ENCODE assay signal across 19 cellular contexts in the genomic region with DNA sequence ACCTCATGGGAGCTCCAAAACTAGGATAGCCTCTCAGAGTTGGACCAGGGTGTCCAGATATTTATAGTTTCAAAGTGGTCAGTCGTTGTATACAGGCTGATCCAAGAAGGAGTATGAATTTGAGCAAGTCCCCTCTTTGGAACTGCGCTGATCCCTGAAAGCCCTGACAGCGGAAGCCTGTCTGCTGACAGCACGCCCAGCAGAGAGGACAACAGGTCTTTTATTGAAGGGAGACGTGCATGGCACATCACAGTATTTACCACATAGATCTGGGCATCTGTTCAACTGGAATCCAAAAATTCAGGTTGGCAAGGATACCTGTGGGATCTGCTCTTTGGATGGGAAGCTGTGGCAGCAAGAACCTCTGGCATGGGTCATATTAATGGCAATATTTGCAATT.
A peak's percentile ranks its signal among the peaks of the same experiment; 100 is the strongest.
DNase-seq lines count a peak whose midpoint lies in the region; ATAC-seq, FAIRE-seq and TF ChIP-seq lines count a peak whose summit lies in the region.
"Had no signal": no experiment of that assay in that cellular context is flagged by ENCODE, and none has a peak within 500 bp of the region (broad histone marks: within the 10 kb centered on the region; RNA-seq: fewer than 3 reads in every experiment).

No MANE protein-coding gene starts in this region.

- peak overlapping the region; percentile 13 for H4K91ac ChIP-seq in H1 (replicated peaks; ENCODE audit: insufficient read length, low read length)

- POLR2A ChIA-PET in H1 (lab: Charles Lee; ENCODE audit: partially characterized antibody), result interaction anchor here (1.0 kb wide), 1 partner anchor 56 kb away, joined by 3 read pairs; no protein-coding TSS in a partner anchor

- H3K27me3 ChIP-seq in H1 (replicated peaks in 1 of 4; ENCODE audit: control insufficient read depth in 3 of 4, extremely low read depth in 1 of 4, insufficient read depth in 3 of 4, low read length in 3 of 4) (no peaks in the 10 kb centered on the region), neural progenitor cell (no peaks in the 10 kb centered on the region)

- no peak overlapping the region for H3K14ac ChIP-seq in H1 (ENCODE audit: insufficient read length)

- H3K36me3 ChIP-seq in H1 (ENCODE audit: control insufficient read depth in 2 of 4, insufficient read depth in 4 of 4, low read length in 3 of 4) (no peaks in the 10 kb centered on the region), neural progenitor cell (no peaks in the 10 kb centered on the region)

- no peak for TF ChIP-seq EP300 in H1 (IDR thresholded peaks at IDR 0.05; ENCODE audit: borderline replicate concordance in 1 of 2, low read depth in 2 of 2, low read length in 2 of 2)

- peak overlapping the region; percentile 68 for H3K18ac ChIP-seq in H1 (ENCODE audit: extremely low read depth, low read length)

- TF ChIP-seq CTCF in H1 (IDR thresholded peaks at IDR 0.05; ENCODE audit: control extremely low read depth in 1 of 3, insufficient read depth in 1 of 3, low read depth in 1 of 3, low read length in 3 of 3) (no peak), neural progenitor cell (IDR thresholded peaks at IDR 0.05) (no peak)

- WGBS in H1 (ENCODE audit: extremely low coverage in 1 of 2, insufficient coverage in 1 of 2, insufficient read length in 1 of 2, insufficient replicate concordance in 2 of 2, low coverage in 1 of 2, low lambda C conversion rate in 2 of 2, missing lambda C conversion rate in 1 of 2), 2 experiments, result 92% methylated on average over 5 of the region's 5 CpGs; no CpG with 5 or more reads in 1 of the 2 experiments

- FAIRE-seq in H1 (lab: Jason Lieb, UNC), result no peak
- FAIRE-seq: A204.1, GM19239, H54 had no signal

- no peak overlapping the region for H3K56ac ChIP-seq in H1 (replicated peaks; ENCODE audit: insufficient read length, low read depth, low read length)

- no peaks in the 10 kb centered on the region for H3K9me3 ChIP-seq in H1 (ENCODE audit: insufficient read depth in 2 of 2, low read depth in 1 of 2, low read length in 1 of 2)
- H3K9me3 ChIP-seq in neural progenitor cell (ENCODE audit: low read depth), result no peaks in the 10 kb centered on the region

- H3K4me1 Mint-ChIP-seq in neural progenitor cell, result peaks cover 22% of the 10 kb centered on the region

- 0 out of 2 replicates have a peak overlapping the region, but pooled peaks have one; percentile 65 for H2BK12ac ChIP-seq in H1 (ENCODE audit: low read depth, low read length)

- H3K27ac Mint-ChIP-seq in neural progenitor cell, result peak overlapping the region; percentile 79
- H3K27ac Mint-ChIP-seq: CD4-positive, alpha-beta T cell; HFFc6 had no signal

- no peak for ATAC-seq in HG03571 (IDR thresholded peaks at IDR 0.05; ENCODE audit: unreplicated experiment)
- no peak for ATAC-seq in GM18505 (IDR thresholded peaks at IDR 0.05; ENCODE audit: unreplicated experiment)
- no peak for ATAC-seq in GM19035 (IDR thresholded peaks at IDR 0.05; ENCODE audit: unreplicated experiment)
- ATAC-seq: HCT116 had no signal

- H3K4me3 Mint-ChIP-seq in neural progenitor cell, result no peak overlapping the region
- H3K4me3 Mint-ChIP-seq: CD4-positive, alpha-beta T cell; HFFc6 had no signal

- peak overlapping the region; percentile 24; the same call in 1 of the 2 replicates for H2BK20ac ChIP-seq in H1 (ENCODE audit: low read length)

- no peaks in the 10 kb centered on the region for H3K79me1 ChIP-seq in H1 (ENCODE audit: low read depth, low read length)

- H3F3A ChIP-seq in neural progenitor cell (ENCODE audit: low read depth), result peaks cover 18% of the 10 kb centered on the region

- H3K9me3 Mint-ChIP-seq in neural progenitor cell, result peaks cover 2% of the 10 kb centered on the region
- H3K9me3 Mint-ChIP-seq: CD4-positive, alpha-beta T cell; HFFc6 had no signal

- H4K20me1 ChIP-seq in H1 (replicated peaks in 1 of 2; ENCODE audit: control insufficient read depth in 1 of 2, insufficient read depth in 2 of 2, low read length in 2 of 2), result no peaks in the 10 kb centered on the region
- H4K20me1 ChIP-seq in neural progenitor cell (ENCODE audit: low read depth), result peaks cover 8% of the 10 kb centered on the region

- H3K9ac ChIP-seq in H1 (replicated peaks in 1 of 4; ENCODE audit: extremely low read depth in 1 of 4, low read depth in 3 of 4, low read length in 3 of 4) (no peak overlapping the region), neural progenitor cell (no peak overlapping the region)

- 0 out of 4 replicates have a peak overlapping the region, but pooled peaks of 1 of the 2 experiments have one; percentile 8 for H3K4me2 ChIP-seq in H1 (ENCODE audit: insufficient read depth in 1 of 2, low read depth in 2 of 2, low read length in 2 of 2)
- H3K4me2 ChIP-seq in neural progenitor cell, result no peak overlapping the region

- H3K4me1 ChIP-seq in H1 (replicated peaks in 1 of 4; ENCODE audit: control insufficient read depth in 3 of 4, insufficient read depth in 4 of 4, low read length in 3 of 4) (peaks cover 3 to 19% (median 17%) of the 10 kb centered on the region in 4 experiments; a peak in 4 of 7 replicates), neural progenitor cell (peaks cover 22% of the 10 kb centered on the region)

- H2AFZ ChIP-seq in H1 (ENCODE audit: low read length), result no peak overlapping the region
- no peak overlapping the region for H2AFZ ChIP-seq in neural progenitor cell (replicated peaks)

- no peaks in the 10 kb centered on the region for H3K36me3 Mint-ChIP-seq in neural progenitor cell

- H2BK15ac ChIP-seq in H1 (ENCODE audit: low read length), result no peak overlapping the region

- CTCF ChIA-PET in H1 (lab: Charles Lee; ENCODE audit: partially characterized antibody), result interaction anchor here (1.2 to 1.4 kb wide), 4 partner anchors 10 to 70 kb away, joined by 3 to 4 read pairs (median 3); no protein-coding TSS in a partner anchor

- TF ChIP-seq POLR2A in H1 (IDR thresholded peaks at IDR 0.05; ENCODE audit: control extremely low read depth in 1 of 2, low read depth in 2 of 2, low read length in 2 of 2) (no peak), GM18505 (IDR thresholded peaks at IDR 0.05; ENCODE audit: borderline replicate concordance, extremely low read depth, insufficient read depth, insufficient read length) (no peak)

- no peak overlapping the region for H4K8ac ChIP-seq in H1 (ENCODE audit: extremely low read depth, insufficient read depth, low read length)

- H3K23me2 ChIP-seq in H1 (ENCODE audit: low read depth, low read length), result no peaks in the 10 kb centered on the region

- no peaks in the 10 kb centered on the region for H3K27me3 Mint-ChIP-seq in neural progenitor cell (ENCODE audit: insufficient read depth, low read depth)
- H3K27me3 Mint-ChIP-seq: CD4-positive, alpha-beta T cell had no signal

- H3K4me3 ChIP-seq in H1 (ENCODE audit: extremely low read depth in 1 of 4, insufficient read depth in 2 of 4, low read depth in 3 of 4, low read length in 4 of 4), result no peak overlapping the region
- no peak overlapping the region for H3K4me3 ChIP-seq in neural progenitor cell

- no peak overlapping the region for H3K4ac ChIP-seq in H1 (replicated peaks; ENCODE audit: insufficient read length, low read depth, low read length)

- H2AK5ac ChIP-seq in H1 (ENCODE audit: low read depth, low read length), result no peak overlapping the region; the same call in 1 of the 2 replicates

- TF ChIP-seq RAD21 in H1 (IDR thresholded peaks at IDR 0.05 in 1 of 2, conservative IDR thresholded peaks at IDR 0.05 in 1 of 2; ENCODE audit: low read depth in 2 of 2, low read length in 2 of 2), result no peak

- H4K5ac ChIP-seq in H1 (ENCODE audit: insufficient read length, low read depth, low read length), result no peak overlapping the region

- no peak overlapping the region for H3K23ac ChIP-seq in H1 (ENCODE audit: insufficient read length)

- H3K79me2 ChIP-seq in H1 (ENCODE audit: control insufficient read depth in 1 of 2, insufficient read depth in 2 of 2, low read length in 2 of 2) (no peaks in the 10 kb centered on the region), neural progenitor cell (ENCODE audit: low read depth) (no peaks in the 10 kb centered on the region)

- H3K27ac ChIP-seq in H1 (ENCODE audit: low read depth, low read length), result no peak overlapping the region
- no peak overlapping the region for H3K27ac ChIP-seq in neural progenitor cell
- H3K27ac ChIP-seq: C4-2B had no signal

- peak; percentile 79 for DNase-seq in NCI-H69 (lab: John Stamatoyannopoulos, UW)
- no peak for DNase-seq in H1 (ENCODE audit: low read depth in 1 of 2, low spot score in 2 of 2)
- no peak for DNase-seq in neural progenitor cell (ENCODE audit: low spot score)
- no peak for DNase-seq in HK-2 (ENCODE audit: unreplicated experiment)
- DNase-seq: ACHN; CD4-positive, alpha-beta T cell; DMS153; DMS79 treated with DMSO at 0.1 percent for 48 hours; GF-D8; HFFc6; KG1 had no signal

- H2BK5ac ChIP-seq in H1 (ENCODE audit: low read depth, low read length), result peak overlapping the region; percentile 40; the same call in 1 of the 2 replicates

- peak overlapping the region; percentile 34 for H2BK120ac ChIP-seq in H1 (replicated peaks; ENCODE audit: low read depth, low read length)

TF ChIP-seq in H1, 55 proteins besides CTCF, POLR2A, EP300 and RAD21:
- no peak for TF ChIP-seq BACH1 (IDR thresholded peaks at IDR 0.05; ENCODE audit: low read length)
